ENCODE assay signal across 1 cellular context in the genomic region with DNA sequence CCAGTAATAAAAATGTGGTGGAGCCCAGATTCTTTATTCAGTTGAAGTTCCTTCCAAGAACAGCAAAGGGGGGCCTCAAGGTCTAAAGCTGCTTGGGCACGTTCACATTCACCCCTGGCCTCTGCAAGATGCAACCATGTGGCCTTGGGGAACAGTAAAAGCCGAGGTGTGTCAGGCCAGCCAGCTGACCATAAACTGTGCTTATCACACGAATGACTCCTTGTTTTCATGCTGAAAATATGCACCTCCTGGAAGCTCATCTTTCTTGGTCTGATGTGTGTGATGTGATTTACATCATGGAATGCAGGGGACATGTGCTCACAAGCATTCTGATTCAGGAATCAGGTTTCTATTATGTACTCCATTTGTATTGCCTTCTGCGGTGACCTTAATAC.
TF ChIP-seq lines count a peak whose summit lies in the region.

No MANE protein-coding gene starts in this region.

TF ChIP-seq in HCT116, 20 proteins besides CTCF, POLR2A, EP300 and RAD21 (continued from another document):
- TF ChIP-seq, protein P1, sequence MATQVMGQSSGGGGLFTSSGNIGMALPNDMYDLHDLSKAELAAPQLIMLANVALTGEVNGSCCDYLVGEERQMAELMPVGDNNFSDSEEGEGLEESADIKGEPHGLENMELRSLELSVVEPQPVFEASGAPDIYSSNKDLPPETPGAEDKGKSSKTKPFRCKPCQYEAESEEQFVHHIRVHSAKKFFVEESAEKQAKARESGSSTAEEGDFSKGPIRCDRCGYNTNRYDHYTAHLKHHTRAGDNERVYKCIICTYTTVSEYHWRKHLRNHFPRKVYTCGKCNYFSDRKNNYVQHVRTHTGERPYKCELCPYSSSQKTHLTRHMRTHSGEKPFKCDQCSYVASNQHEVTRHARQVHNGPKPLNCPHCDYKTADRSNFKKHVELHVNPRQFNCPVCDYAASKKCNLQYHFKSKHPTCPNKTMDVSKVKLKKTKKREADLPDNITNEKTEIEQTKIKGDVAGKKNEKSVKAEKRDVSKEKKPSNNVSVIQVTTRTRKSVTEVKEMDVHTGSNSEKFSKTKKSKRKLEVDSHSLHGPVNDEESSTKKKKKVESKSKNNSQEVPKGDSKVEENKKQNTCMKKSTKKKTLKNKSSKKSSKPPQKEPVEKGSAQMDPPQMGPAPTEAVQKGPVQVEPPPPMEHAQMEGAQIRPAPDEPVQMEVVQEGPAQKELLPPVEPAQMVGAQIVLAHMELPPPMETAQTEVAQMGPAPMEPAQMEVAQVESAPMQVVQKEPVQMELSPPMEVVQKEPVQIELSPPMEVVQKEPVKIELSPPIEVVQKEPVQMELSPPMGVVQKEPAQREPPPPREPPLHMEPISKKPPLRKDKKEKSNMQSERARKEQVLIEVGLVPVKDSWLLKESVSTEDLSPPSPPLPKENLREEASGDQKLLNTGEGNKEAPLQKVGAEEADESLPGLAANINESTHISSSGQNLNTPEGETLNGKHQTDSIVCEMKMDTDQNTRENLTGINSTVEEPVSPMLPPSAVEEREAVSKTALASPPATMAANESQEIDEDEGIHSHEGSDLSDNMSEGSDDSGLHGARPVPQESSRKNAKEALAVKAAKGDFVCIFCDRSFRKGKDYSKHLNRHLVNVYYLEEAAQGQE (IDR thresholded peaks at IDR 0.05; ENCODE audit: low read depth) = no peak
- no peak for TF ChIP-seq TCF7L2 (IDR thresholded peaks at IDR 0.05; ENCODE audit: borderline replicate concordance, extremely low read depth, insufficient read depth, insufficient read length)
- TF ChIP-seq ZNF274 (IDR thresholded peaks at IDR 0.05; ENCODE audit: low read depth, low read length) = no peak
